Comparison of ENCODE assay signal across 1 cellular context in the genomic region with DNA sequence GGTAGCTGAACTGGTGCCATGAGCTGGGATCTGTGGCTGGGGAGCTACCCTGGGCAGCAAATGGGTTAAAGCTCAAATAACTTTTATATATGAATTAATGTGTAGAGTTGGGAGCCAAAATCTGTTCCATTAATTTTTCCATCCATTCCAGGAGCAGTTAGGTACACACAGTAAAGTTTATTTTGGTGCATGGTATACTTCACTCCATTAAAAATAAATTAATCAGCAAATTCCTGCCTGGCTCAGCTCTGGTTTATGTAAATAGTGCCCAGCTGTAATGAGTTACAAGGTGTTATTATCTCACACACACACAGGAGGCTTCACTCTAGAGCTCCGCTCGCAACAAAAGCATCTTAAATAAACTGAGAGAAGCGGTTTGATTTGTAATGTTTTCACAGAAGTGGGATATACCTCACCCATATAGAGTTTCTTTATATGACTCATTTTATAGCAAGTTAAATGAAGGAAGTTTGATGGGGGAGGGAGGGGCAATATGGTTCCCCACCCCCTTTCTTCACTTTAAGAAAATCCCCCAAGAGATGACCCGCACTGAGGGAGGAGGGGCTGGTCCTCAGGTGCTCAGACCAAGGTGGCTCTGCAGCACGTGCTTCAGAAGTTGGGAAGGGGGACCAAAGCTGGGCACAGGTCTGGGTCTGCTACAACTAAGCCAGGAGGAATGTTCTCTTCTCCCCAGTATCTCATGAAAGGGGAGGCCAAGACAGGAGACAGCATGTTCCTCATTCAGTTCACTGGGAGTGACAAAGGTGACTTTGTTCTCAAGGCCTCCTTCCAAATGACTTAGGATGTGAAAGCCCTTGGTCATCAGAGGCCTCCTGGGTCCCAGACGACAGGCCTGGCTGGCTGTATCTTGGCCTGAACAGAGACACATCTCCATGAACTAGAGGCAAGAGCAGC.
TF ChIP-seq lines count a peak whose summit lies in the region.

No MANE protein-coding gene starts in this region.

TF ChIP-seq in HEK293, 187 proteins besides CTCF, POLR2A, EP300 and RAD21 (continued from another document):
- TF ChIP-seq, protein P1, sequence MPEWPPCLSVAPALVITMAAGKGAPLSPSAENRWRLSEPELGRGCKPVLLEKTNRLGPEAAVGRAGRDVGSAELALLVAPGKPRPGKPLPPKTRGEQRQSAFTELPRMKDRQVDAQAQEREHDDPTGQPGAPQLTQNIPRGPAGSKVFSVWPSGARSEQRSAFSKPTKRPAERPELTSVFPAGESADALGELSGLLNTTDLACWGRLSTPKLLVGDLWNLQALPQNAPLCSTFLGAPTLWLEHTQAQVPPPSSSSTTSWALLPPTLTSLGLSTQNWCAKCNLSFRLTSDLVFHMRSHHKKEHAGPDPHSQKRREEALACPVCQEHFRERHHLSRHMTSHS (tag by site-specific recombination; IDR thresholded peaks at IDR 0.05), result no peak
- TF ChIP-seq ZNF626 (tag by site-specific recombination; IDR thresholded peaks at IDR 0.05), result no peak
- TF ChIP-seq ZNF157 (tag by site-specific recombination; IDR thresholded peaks at IDR 0.05), result no peak
- no peak for TF ChIP-seq HIC1 (tag by site-specific recombination; IDR thresholded peaks at IDR 0.05)
